ENCODE assay signal across 13 cellular contexts in the genomic region with DNA sequence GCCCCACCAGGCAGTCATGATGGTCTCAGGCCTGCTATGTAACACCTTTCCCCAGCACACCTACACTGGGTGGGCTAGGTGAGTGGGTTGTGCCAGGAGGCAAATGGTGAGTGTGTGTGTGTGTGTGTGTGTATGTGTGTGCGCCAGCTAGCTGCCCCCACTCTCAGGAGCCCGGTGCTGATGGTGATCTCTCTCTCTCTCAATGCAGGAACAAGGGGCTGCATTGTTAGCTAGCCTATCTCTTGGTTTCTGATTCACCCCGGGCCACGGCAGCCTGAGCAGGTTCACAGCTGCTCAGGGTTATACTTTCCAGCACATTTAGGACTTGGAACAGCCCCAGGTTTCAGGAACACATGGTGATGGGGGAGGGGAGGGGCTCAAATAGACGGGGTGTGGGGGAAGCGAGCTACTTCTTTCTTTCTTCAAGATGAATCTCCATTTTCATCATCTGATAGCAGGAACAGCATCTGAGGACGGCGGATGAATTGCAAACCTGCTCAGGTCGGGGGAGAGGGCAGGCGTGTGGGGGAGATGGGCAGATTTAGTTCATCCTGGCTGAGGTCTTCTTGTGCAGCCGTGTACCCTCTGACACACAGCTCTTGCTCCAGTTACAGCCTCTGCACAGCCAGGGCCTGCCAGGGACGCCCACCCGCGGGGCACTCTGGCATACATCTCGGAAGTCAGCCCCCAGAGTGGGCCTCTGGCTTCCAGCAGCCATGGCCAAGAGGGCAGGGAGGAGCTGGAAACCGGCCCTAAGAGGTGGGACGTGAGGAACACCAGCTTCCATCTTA.
DNase-seq lines count a peak whose midpoint lies in the region; ATAC-seq and TF ChIP-seq lines count a peak whose summit lies in the region.
"Had no signal": no experiment of that assay in that cellular context is flagged by ENCODE, and none has a peak within 500 bp of the region (broad histone marks: within the 10 kb centered on the region; RNA-seq: fewer than 3 reads in every experiment).

No MANE protein-coding gene starts in this region.

- H3K9me3 Mint-ChIP-seq in effector memory CD8-positive, alpha-beta T cell: no peaks in the 10 kb centered on the region

- no peak for TF ChIP-seq POLR2A in gastroesophageal sphincter (IDR thresholded peaks at IDR 0.05)

- no peak for TF ChIP-seq EP300 in gastroesophageal sphincter (IDR thresholded peaks at IDR 0.05)

- H3K4me1 Mint-ChIP-seq in effector memory CD8-positive, alpha-beta T cell (ENCODE audit: low read depth in 2 of 2): peaks cover 3 to 9% of the 10 kb centered on the region in 2 donors

- H3K4me1 ChIP-seq in gastroesophageal sphincter: peaks cover 2 to 93% (median 30%) of the 10 kb centered on the region in 3 donors

- peak overlapping the region; percentile 4 to 94 (median 90) for H3K27ac ChIP-seq in gastroesophageal sphincter

- DNase-seq in COLO829 (ENCODE audit: low spot score): peak; percentile 63
- peak; percentile 46 for DNase-seq in NCI-H1694 (lab: John Stamatoyannopoulos, UW)
- DNase-seq in putamen (ENCODE audit: low spot score): peak; percentile 20
- no peak for DNase-seq in effector memory CD8-positive, alpha-beta T cell
- no peak for DNase-seq in NCI-H2196 treated with DMSO at 0.1 percent for 48 hours (lab: John Stamatoyannopoulos, UW; ENCODE audit: unreplicated experiment)
- DNase-seq: activated CD4-positive, alpha-beta T cell treated with anti-CD3 and anti-CD28 coated beads for 48 hours; glutamatergic neuron; stimulated activated naive CD4-positive, alpha-beta T cell treated with Interleukin-2 at 50 U/mL for 16 hours had no signal

- H3K27ac Mint-ChIP-seq in effector memory CD8-positive, alpha-beta T cell: peak overlapping the region in 1 of 2 donors; percentile 17
- H3K27ac Mint-ChIP-seq: activated naive CD4-positive, alpha-beta T cell treated with anti-CD3 and anti-CD28 coated beads, Interleukin-2, amount 50 U/mL, for 72 hours; memory B cell had no signal

- H3K36me3 ChIP-seq in gastroesophageal sphincter: no peaks in the 10 kb centered on the region

- WGBS in gastroesophageal sphincter (ENCODE audit: low coverage in 1 of 2), 2 donors: 33 to 35% methylated on average over 3 to 9 of the region's 17 CpGs

- no peak overlapping the region for H3K4me3 Mint-ChIP-seq in effector memory CD8-positive, alpha-beta T cell
- H3K4me3 Mint-ChIP-seq: memory B cell had no signal

- ATAC-seq in gastroesophageal sphincter (no peak), GM21447 (IDR thresholded peaks at IDR 0.05; ENCODE audit: unreplicated experiment) (no peak), HG02885 (IDR thresholded peaks at IDR 0.05; ENCODE audit: poor library complexity, unreplicated experiment) (no peak)
- no peak for ATAC-seq in effector memory CD8-positive, alpha-beta T cell (replicated peaks)
- ATAC-seq: activated naive CD4-positive, alpha-beta T cell treated with anti-CD3 and anti-CD28 coated beads, Interleukin-2, amount 50 U/mL, for 72 hours had no signal

- H3K9me3 ChIP-seq in gastroesophageal sphincter: no peaks in the 10 kb centered on the region

- no peaks in the 10 kb centered on the region for H3K27me3 ChIP-seq in gastroesophageal sphincter

- no peaks in the 10 kb centered on the region for H3K27me3 Mint-ChIP-seq in effector memory CD8-positive, alpha-beta T cell
- H3K27me3 Mint-ChIP-seq: memory B cell had no signal

- H3K36me3 Mint-ChIP-seq in effector memory CD8-positive, alpha-beta T cell (ENCODE audit: insufficient read depth): peaks cover 3% of the 10 kb centered on the region
- H3K36me3 Mint-ChIP-seq: activated naive CD4-positive, alpha-beta T cell treated with anti-CD3 and anti-CD28 coated beads, Interleukin-2, amount 50 U/mL, for 72 hours had no signal

- TF ChIP-seq CTCF in gastroesophageal sphincter (IDR thresholded peaks at IDR 0.05): no peak

- no peak overlapping the region for H3K4me3 ChIP-seq in gastroesophageal sphincter

Comparison
In these comparisons a context has a peak if more than half of its experiments do, and no peak if none do; other contexts are left out.
1. DNase-seq: peak in COLO829 (single experiment), NCI-H1694 (single experiment) and putamen (single experiment); none in effector memory CD8-positive, alpha-beta T cell (0 of 3) and NCI-H2196 treated with DMSO at 0.1 percent for 48 hours (single experiment).